10 cellular contexts compared by ENCODE assay signal in the genomic region with DNA sequence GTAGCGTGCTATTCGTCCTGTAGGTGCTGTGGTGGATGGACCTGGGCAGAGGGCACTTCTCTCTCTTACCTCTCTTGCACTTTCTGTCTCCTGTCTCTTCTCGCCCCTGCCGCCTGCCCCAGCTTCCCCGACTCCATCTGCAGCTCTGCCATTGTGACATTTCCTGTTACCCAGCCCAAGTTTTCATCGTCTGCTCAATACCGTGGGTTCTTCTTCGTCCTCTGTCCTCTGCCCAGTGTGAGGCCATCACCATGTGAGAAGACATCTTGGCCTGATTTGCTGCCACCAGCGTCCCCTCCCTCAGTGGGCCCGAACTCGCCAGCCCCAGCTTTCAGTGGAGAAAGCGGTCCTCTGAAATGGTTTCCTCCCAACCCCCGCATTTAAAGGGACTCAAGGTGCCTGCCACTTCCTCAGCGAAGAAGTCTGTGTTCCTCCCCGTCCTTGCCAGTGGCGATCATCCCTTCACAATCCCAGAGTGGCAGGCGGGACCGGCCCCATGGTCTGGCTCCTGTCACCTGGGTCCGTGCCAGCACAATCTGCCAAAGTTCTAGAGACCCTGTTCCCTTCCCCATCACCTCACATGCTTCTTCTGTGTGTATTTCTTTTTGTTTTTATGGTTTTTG. TPM values are rescaled to one million over a fixed set of nuclear protein-coding genes. Genes with fewer than 3 reads are reported as not detected.
DNase-seq lines count a peak whose midpoint lies in the region; ATAC-seq, FAIRE-seq and TF ChIP-seq lines count a peak whose summit lies in the region.
"Had no signal": no experiment of that assay in that cellular context is flagged by ENCODE, and none has a peak within 500 bp of the region (broad histone marks: within the 10 kb centered on the region; RNA-seq: fewer than 3 reads in every experiment).

No MANE protein-coding gene starts in this region.

- H4K20me1 ChIP-seq in HepG2 (ENCODE audit: insufficient read depth, low read length), result no peaks in the 10 kb centered on the region

- H3K4me1 Mint-ChIP-seq in activated T-cell treated with anti-CD3 and anti-CD28 coated beads, Interleukin-2, amount 50 U/mL, for 4 hours (ENCODE audit: low read depth), result peaks cover 28% of the 10 kb centered on the region
- peaks cover 24% of the 10 kb centered on the region for H3K4me1 Mint-ChIP-seq in T-helper 2 cell treated with Interferon-gamma antibody and Interleukin-4, amounts not matched to agents 5 μg/mL and 100 μg/mL, for 36 hours (ENCODE audit: low read depth)

- TF ChIP-seq CTCF in HepG2 (CRISPR knock-in tag; IDR thresholded peaks at IDR 0.05) (no peak), transverse colon (IDR thresholded peaks at IDR 0.05) (no peak)

- H3K79me2 ChIP-seq in HepG2 (ENCODE audit: insufficient read depth, low read length), result no peaks in the 10 kb centered on the region

- H3K9ac ChIP-seq in HepG2 (ENCODE audit: insufficient read depth, low read depth, low read length), result no peak overlapping the region

- H3K4me1 ChIP-seq in HepG2 (ENCODE audit: insufficient read depth, low read length) (peaks cover 82% of the 10 kb centered on the region), transverse colon (peaks cover 13 to 38% (median 26%) of the 10 kb centered on the region in 4 donors)

- H3K9me3 Mint-ChIP-seq in activated T-cell treated with anti-CD3 and anti-CD28 coated beads, Interleukin-2, amount 50 U/mL, for 4 hours, result no peaks in the 10 kb centered on the region
- no peaks in the 10 kb centered on the region for H3K9me3 Mint-ChIP-seq in T-helper 2 cell treated with Interferon-gamma antibody and Interleukin-4, amounts not matched to agents 5 μg/mL and 100 μg/mL, for 36 hours

- H3K36me3 Mint-ChIP-seq in activated T-cell treated with anti-CD3 and anti-CD28 coated beads, Interleukin-2, amount 50 U/mL, for 4 hours (ENCODE audit: insufficient read depth), result peaks cover 6% of the 10 kb centered on the region
- H3K36me3 Mint-ChIP-seq in T-helper 2 cell treated with Interferon-gamma antibody and Interleukin-4, amounts not matched to agents 5 μg/mL and 100 μg/mL, for 36 hours (ENCODE audit: low read depth), result peaks cover 27% of the 10 kb centered on the region

- TF ChIP-seq EP300 in HepG2 (IDR thresholded peaks at IDR 0.05; ENCODE audit: low read depth in 2 of 2, low read length in 2 of 2), result no peak
- no peak for TF ChIP-seq EP300 in HepG2 (CRISPR knock-in tag; IDR thresholded peaks at IDR 0.05; ENCODE audit: borderline replicate concordance)
- no peak for TF ChIP-seq EP300 in transverse colon (IDR thresholded peaks at IDR 0.05; ENCODE audit: low read depth)

- H3K9me3 ChIP-seq in HepG2 (ENCODE audit: low read length) (no peaks in the 10 kb centered on the region), transverse colon (no peaks in the 10 kb centered on the region)

- peak overlapping the region; percentile 82 for H3K4me3 Mint-ChIP-seq in activated T-cell treated with anti-CD3 and anti-CD28 coated beads, Interleukin-2, amount 50 U/mL, for 4 hours
- peak overlapping the region; percentile 37 for H3K4me3 Mint-ChIP-seq in T-helper 2 cell treated with Interferon-gamma antibody and Interleukin-4, amounts not matched to agents 5 μg/mL and 100 μg/mL, for 36 hours

- H3K27me3 Mint-ChIP-seq in activated T-cell treated with anti-CD3 and anti-CD28 coated beads, Interleukin-2, amount 50 U/mL, for 4 hours (ENCODE audit: low read depth), result no peaks in the 10 kb centered on the region
- H3K27me3 Mint-ChIP-seq in T-helper 2 cell treated with Interferon-gamma antibody and Interleukin-4, amounts not matched to agents 5 μg/mL and 100 μg/mL, for 36 hours (ENCODE audit: low read depth), result peaks cover 2% of the 10 kb centered on the region

- no peak overlapping the region for H2AFZ ChIP-seq in HepG2 (ENCODE audit: low read length)

- no peak overlapping the region for H3K4me3 ChIP-seq in HepG2 (replicated peaks in 1 of 3; ENCODE audit: insufficient read depth in 1 of 3, low read depth in 2 of 3, low read length in 3 of 3)
- H3K4me3 ChIP-seq in transverse colon, result no peak overlapping the region
- H3K4me3 ChIP-seq: cardiac muscle cell had no signal

- peak overlapping the region; percentile 8 for H3K27ac ChIP-seq in HepG2 (ENCODE audit: extremely low read length, insufficient read depth, low read length)
- H3K27ac ChIP-seq in transverse colon, result peak overlapping the region; percentile 21 to 74 (median 34)
- H3K27ac ChIP-seq: cardiac muscle cell had no signal

- POLR2A ChIA-PET in HepG2 (lab: Yijun Ruan, JAX), result interaction anchor here (1.4 to 3.0 kb wide), 4 partner anchors 9 to 44 kb away, joined by 13 to 28 read pairs (median 20); a partner anchor contains a TSS

- intact Hi-C loops in HepG2 (cut with micrococcal nuclease; ENCODE audit: unreplicated experiment), result loop anchor here (2.0 to 10.0 kb wide), 2 partner anchors 15 to 385 kb away; no protein-coding TSS in a partner anchor
- intact Hi-C loops in transverse colon (cut with DNase I; ENCODE audit: low total_unique reads), result no loop called here

- in situ Hi-C loops in HepG2 (cut with HindIII; ENCODE audit: extremely low pct_ligation_motif_present, low pct_unique_long_range_greater_than_20kb), result no loop called here
- in situ Hi-C loops in transverse colon (cut with MboI; ENCODE audit: low pct_ligation_motif_present in 1 of 4, low pct_unique_long_range_greater_than_20kb in 1 of 4, low sequenced_read_pairs in 3 of 4), result no loop called here

- peak overlapping the region; percentile 39 for H3K27ac Mint-ChIP-seq in T-helper 2 cell treated with Interferon-gamma antibody and Interleukin-4, amounts not matched to agents 5 μg/mL and 100 μg/mL, for 36 hours

- no peak for FAIRE-seq in HepG2 (lab: Jason Lieb, UNC)
- FAIRE-seq: islet of Langerhans had no signal

- WGBS in HepG2 (ENCODE audit: low lambda C conversion rate), result 83% methylated on average over 19 of the region's 19 CpGs
- WGBS in transverse colon (ENCODE audit: low coverage in 1 of 2), 2 donors, result 61 to 68% methylated on average over 11 to 19 of the region's 19 CpGs

- no peaks in the 10 kb centered on the region for H3K27me3 ChIP-seq in HepG2 (ENCODE audit: control insufficient read depth in 1 of 2, insufficient read depth in 2 of 2, low read length in 2 of 2)
- no peaks in the 10 kb centered on the region for H3K27me3 ChIP-seq in transverse colon
- H3K27me3 ChIP-seq: cardiac muscle cell had no signal

- DNase-seq in activated T-cell treated with anti-CD3 and anti-CD28 coated beads, Interleukin-2, amount 50 U/mL, for 4 hours, result no peak
- DNase-seq in activated T-cell treated with anti-CD3 and anti-CD28 coated beads for 4 hours (no peak), HepG2 (ENCODE audit: low spot score) (no peak), transverse colon (no peak), SHP77 treated with DMSO at 0.1 percent for 48 hours (lab: John Stamatoyannopoulos, UW) (no peak), inferior parietal cortex (ENCODE audit: extremely low spot score) (no peak)
- DNase-seq in T-helper 2 cell treated with Interferon-gamma antibody and Interleukin-4, amounts not matched to agents 5 μg/mL and 100 μg/mL, for 36 hours (ENCODE audit: low spot score), result no peak

- TF ChIP-seq RAD21 in HepG2 (CRISPR knock-in tag; IDR thresholded peaks at IDR 0.05), result no peak

- peak overlapping the region; percentile 94 for H3K4me2 ChIP-seq in HepG2 (ENCODE audit: low read depth, low read length)

- ATAC-seq in activated T-cell treated with anti-CD3 and anti-CD28 coated beads, Interleukin-2, amount 50 U/mL, for 4 hours, result peak in 1 of 2 donors; percentile 41
- peak; percentile 11 for ATAC-seq in HepG2
- ATAC-seq in HG02798 (IDR thresholded peaks at IDR 0.05; ENCODE audit: poor library complexity, unreplicated experiment), result no peak

- CTCF ChIA-PET in HepG2 (lab: Yijun Ruan, JAX; ENCODE audit: low intra/inter-chr PET ratio, low total read pairs), result no interaction called here

- BruUV-seq in HepG2 (replicated peaks; lab: Mats Ljungman, UMichigan), result no TSS peak

- TF ChIP-seq POLR2A in HepG2 (IDR thresholded peaks at IDR 0.05; ENCODE audit: insufficient read depth in 1 of 2, low read depth in 2 of 2, low read length in 2 of 2), result no peak
- no peak for TF ChIP-seq POLR2A in transverse colon (IDR thresholded peaks at IDR 0.05)

- H3K36me3 ChIP-seq in HepG2 (replicated peaks in 1 of 2; ENCODE audit: control insufficient read depth in 1 of 2, insufficient read depth in 2 of 2, low read length in 2 of 2) (peaks cover 0 to 7% of the 10 kb centered on the region in 2 experiments; a peak in 2 of 5 replicates), transverse colon (no peaks in the 10 kb centered on the region)

RNA-seq across cellular contexts. Expression of a gene that starts 18.0 kb away (rescaled TPM):
- total RNA-seq in activated T-cell treated with anti-CD3 and anti-CD28 coated beads, Interleukin-2, amount 50 U/mL, for 4 hours, result 10 to 100 TPM; 93.8 to 99.6 (median 98.1) TPM
- total RNA-seq in HepG2 (2016; rRNA removed; fragmentation: Illumina TruSeq; extraction: Trizol) (62.5 and 99.6 TPM in 2 replicates), transverse colon (100 to 1,000 TPM; 113 to 234 (median 232) TPM)
- total RNA-seq in HepG2 (2016; cell fraction: cytosol; rRNA removed; fragmentation: Illumina TruSeq; extraction: Trizol; ENCODE audit: low read depth), result 10.8 and 10.9 TPM in 2 replicates
- 56.7 and 97.1 TPM in 2 replicates for total RNA-seq in HepG2 (2016; cell fraction: insoluble cytoplasmic fraction; rRNA removed; fragmentation: Illumina TruSeq; extraction: Trizol)
- total RNA-seq in HepG2 (2016; cell fraction: membrane; rRNA removed; fragmentation: Illumina TruSeq; extraction: Trizol), result 20.9 and 22.6 TPM in 2 replicates
- 124 and 151 TPM in 2 replicates for total RNA-seq in HepG2 (2016; cell fraction: nucleus; rRNA removed; fragmentation: Illumina TruSeq; extraction: Trizol)
- 143 and 155 TPM in 2 replicates for polyA plus RNA-seq in HepG2 (2011; rRNA removed)
- polyA plus RNA-seq in HepG2 (2011; cell fraction: cytosol; rRNA removed), result 88.2 and 122 TPM in 2 replicates
- polyA plus RNA-seq in HepG2 (2011; cell fraction: nucleus; rRNA removed), result 116 and 157 TPM in 2 replicates
- polyA plus RNA-seq in HepG2 (2012), result 86.0 and 95.7 TPM in 2 replicates
- polyA plus RNA-seq in HepG2 (2016; cell fraction: cytosol; fragmentation: Illumina TruSeq; extraction: Trizol; ENCODE audit: low read depth), result 4.3 and 4.5 TPM in 2 replicates
- 51.8 and 59.4 TPM in 2 replicates for polyA plus RNA-seq in HepG2 (2016; cell fraction: insoluble cytoplasmic fraction; fragmentation: Illumina TruSeq; extraction: Trizol; ENCODE audit: low read depth)
- 10.0 and 10.7 TPM in 2 replicates for polyA plus RNA-seq in HepG2 (2016; cell fraction: membrane; fragmentation: Illumina TruSeq; extraction: Trizol; ENCODE audit: low read depth)
- polyA plus RNA-seq in HepG2 (2016; cell fraction: nucleus; fragmentation: Illumina TruSeq; extraction: Trizol; ENCODE audit: insufficient read depth, low read depth), result 170 and 178 TPM in 2 replicates
- polyA minus RNA-seq in HepG2 (2011; rRNA and poly(A)+ RNA removed; ENCODE audit: low replicate concordance), result 35.4 and 110 TPM in 2 replicates
- 83.6 and 87.9 TPM in 2 replicates for polyA minus RNA-seq in HepG2 (2011; cell fraction: cytosol; rRNA and poly(A)+ RNA removed)
- polyA minus RNA-seq in HepG2 (2011; cell fraction: nucleus; rRNA and poly(A)+ RNA removed), result 120 and 144 TPM in 2 replicates

RNA-seq across cellular contexts. Expression of a gene that starts 44.5 kb away (rescaled TPM):
- 10 to 100 TPM; 16.0 to 18.6 (median 16.2) TPM for total RNA-seq in activated T-cell treated with anti-CD3 and anti-CD28 coated beads, Interleukin-2, amount 50 U/mL, for 4 hours
- total RNA-seq in HepG2 (2016; rRNA removed; fragmentation: Illumina TruSeq; extraction: Trizol), result 17.2 and 46.7 TPM in 2 replicates
- total RNA-seq in HepG2 (2016; cell fraction: cytosol; rRNA removed; fragmentation: Illumina TruSeq; extraction: Trizol; ENCODE audit: low read depth), result 10.9 and 12.3 TPM in 2 replicates
- total RNA-seq in HepG2 (2016; cell fraction: insoluble cytoplasmic fraction; rRNA removed; fragmentation: Illumina TruSeq; extraction: Trizol), result 18.1 and 44.6 TPM in 2 replicates
- total RNA-seq in HepG2 (2016; cell fraction: membrane; rRNA removed; fragmentation: Illumina TruSeq; extraction: Trizol), result 15.7 and 17.3 TPM in 2 replicates
- total RNA-seq in HepG2 (2016; cell fraction: nucleus; rRNA removed; fragmentation: Illumina TruSeq; extraction: Trizol), result 50.8 and 58.5 TPM in 2 replicates
- 61.0 and 88.0 TPM in 2 replicates for polyA plus RNA-seq in HepG2 (2011; rRNA removed)
- polyA plus RNA-seq in HepG2 (2011; cell fraction: cytosol; rRNA removed), result 45.6 and 61.3 TPM in 2 replicates
- polyA plus RNA-seq in HepG2 (2011; cell fraction: nucleus; rRNA removed), result 145 and 168 TPM in 2 replicates
- polyA plus RNA-seq in HepG2 (2012), result 76.9 and 78.5 TPM in 2 replicates
- 4.6 and 4.8 TPM in 2 replicates for polyA plus RNA-seq in HepG2 (2016; cell fraction: cytosol; fragmentation: Illumina TruSeq; extraction: Trizol; ENCODE audit: low read depth)
- polyA plus RNA-seq in HepG2 (2016; cell fraction: insoluble cytoplasmic fraction; fragmentation: Illumina TruSeq; extraction: Trizol; ENCODE audit: low read depth), result 15.6 and 17.6 TPM in 2 replicates
- 9.2 and 10.8 TPM in 2 replicates for polyA plus RNA-seq in HepG2 (2016; cell fraction: membrane; fragmentation: Illumina TruSeq; extraction: Trizol; ENCODE audit: low read depth)
- polyA plus RNA-seq in HepG2 (2016; cell fraction: nucleus; fragmentation: Illumina TruSeq; extraction: Trizol; ENCODE audit: insufficient read depth, low read depth), result 96.7 and 99.7 TPM in 2 replicates
- polyA minus RNA-seq in HepG2 (2011; rRNA and poly(A)+ RNA removed; ENCODE audit: low replicate concordance), result 163 and 207 TPM in 2 replicates
- polyA minus RNA-seq in HepG2 (2011; cell fraction: cytosol; rRNA and poly(A)+ RNA removed), result 39.9 and 52.7 TPM in 2 replicates
- 60.9 and 82.7 TPM in 2 replicates for polyA minus RNA-seq in HepG2 (2011; cell fraction: nucleus; rRNA and poly(A)+ RNA removed)
- 100 to 1,000 TPM; 109 to 638 (median 330) TPM for total RNA-seq in transverse colon

RNA-seq across cellular contexts. Expression of a gene that starts 44.8 kb away (rescaled TPM):
- total RNA-seq in activated T-cell treated with anti-CD3 and anti-CD28 coated beads, Interleukin-2, amount 50 U/mL, for 4 hours, result 1 to 10 TPM; 5.5 to 9.9 (median 8.8) TPM
- total RNA-seq in HepG2 (2016; rRNA removed; fragmentation: Illumina TruSeq; extraction: Trizol) (10.3 and 13.3 TPM in 2 replicates), transverse colon (10 to 100 TPM; 13.3 to 37.8 (median 32.8) TPM)
- 6.9 and 7.5 TPM in 2 replicates for total RNA-seq in HepG2 (2016; cell fraction: cytosol; rRNA removed; fragmentation: Illumina TruSeq; extraction: Trizol; ENCODE audit: low read depth)
- total RNA-seq in HepG2 (2016; cell fraction: insoluble cytoplasmic fraction; rRNA removed; fragmentation: Illumina TruSeq; extraction: Trizol), result 10.3 and 15.0 TPM in 2 replicates
- total RNA-seq in HepG2 (2016; cell fraction: membrane; rRNA removed; fragmentation: Illumina TruSeq; extraction: Trizol), result 8.8 and 9.5 TPM in 2 replicates
- total RNA-seq in HepG2 (2016; cell fraction: nucleus; rRNA removed; fragmentation: Illumina TruSeq; extraction: Trizol), result 16.6 and 22.7 TPM in 2 replicates
- 19.5 and 21.4 TPM in 2 replicates for polyA plus RNA-seq in HepG2 (2011; rRNA removed)
- 11.0 and 11.1 TPM in 2 replicates for polyA plus RNA-seq in HepG2 (2011; cell fraction: cytosol; rRNA removed)
- 56.3 and 61.9 TPM in 2 replicates for polyA plus RNA-seq in HepG2 (2011; cell fraction: nucleus; rRNA removed)
- 9.6 and 10.3 TPM in 2 replicates for polyA plus RNA-seq in HepG2 (2012)
- polyA plus RNA-seq in HepG2 (2016; cell fraction: cytosol; fragmentation: Illumina TruSeq; extraction: Trizol; ENCODE audit: low read depth), result 2.4 and 3.2 TPM in 2 replicates
- polyA plus RNA-seq in HepG2 (2016; cell fraction: insoluble cytoplasmic fraction; fragmentation: Illumina TruSeq; extraction: Trizol; ENCODE audit: low read depth), result 9.4 TPM in 2 replicates
- 6.4 and 6.6 TPM in 2 replicates for polyA plus RNA-seq in HepG2 (2016; cell fraction: membrane; fragmentation: Illumina TruSeq; extraction: Trizol; ENCODE audit: low read depth)
- 34.9 and 37.5 TPM in 2 replicates for polyA plus RNA-seq in HepG2 (2016; cell fraction: nucleus; fragmentation: Illumina TruSeq; extraction: Trizol; ENCODE audit: insufficient read depth, low read depth)
- polyA minus RNA-seq in HepG2 (2011; rRNA and poly(A)+ RNA removed; ENCODE audit: low replicate concordance), result 14.8 and 18.1 TPM in 2 replicates
- 3.2 and 4.1 TPM in 2 replicates for polyA minus RNA-seq in HepG2 (2011; cell fraction: cytosol; rRNA and poly(A)+ RNA removed)
- 19.1 and 24.5 TPM in 2 replicates for polyA minus RNA-seq in HepG2 (2011; cell fraction: nucleus; rRNA and poly(A)+ RNA removed)
